In genomic region chr20:51189814-51190782, GRCh38 we compare ENCODE assay signal across 13 cellular contexts.
"Had no signal": no experiment of that assay in that cellular context is flagged by ENCODE, and none has a peak within 500 bp of the region (broad histone marks: within the 10 kb centered on the region; RNA-seq: fewer than 3 reads in every experiment).

No MANE protein-coding gene starts in this region.

- ATAC-seq: activated CD4-positive, CD25-positive, alpha-beta regulatory T cell treated with anti-CD3 and anti-CD28 coated beads, Interleukin-2, amount 50 U/mL, for 24 hours had no signal

- H3K4me3 ChIP-seq: breast epithelium, esophagus squamous epithelium, suprapubic skin had no signal

- H3K27ac ChIP-seq: breast epithelium, esophagus squamous epithelium, suprapubic skin had no signal

- DNase-seq: activated CD4-positive, alpha-beta T cell treated with anti-CD3 and anti-CD28 coated beads, Interleukin-2, amount 50 U/mL, for 4 hours; activated gamma-delta T cell treated with Interleukin-2 at 50 U/mL for 16 hours; activated naive CD8-positive, alpha-beta T cell treated with anti-CD3 and anti-CD28 coated beads for 36 hours; activated T-cell treated with anti-CD3 and anti-CD28 coated beads, Interleukin-2, amount 50 U/mL, for 48 hours; esophagus squamous epithelium; foreskin melanocyte; stimulated activated CD4-positive, alpha-beta T cell treated with anti-CD3 and anti-CD28 coated beads, Interleukin-12 subunit alpha, Interleukin-12 subunit beta, amount 100 ng/mL, for 4 hours; stimulated activated naive CD4-positive, alpha-beta T cell treated with Interleukin-2 at 50 U/mL for 16 hours; SW 1271 had no signal

- H3K36me3 ChIP-seq: breast epithelium, esophagus squamous epithelium, suprapubic skin had no signal

- FAIRE-seq: keratinocyte had no signal

- H3K27me3 ChIP-seq: breast epithelium had no signal

- H3K9me3 ChIP-seq: breast epithelium, esophagus squamous epithelium, suprapubic skin had no signal

- H3K4me1 ChIP-seq: breast epithelium, suprapubic skin had no signal
